Comparison of ENCODE assay signal across 1 cellular context in the genomic region with DNA sequence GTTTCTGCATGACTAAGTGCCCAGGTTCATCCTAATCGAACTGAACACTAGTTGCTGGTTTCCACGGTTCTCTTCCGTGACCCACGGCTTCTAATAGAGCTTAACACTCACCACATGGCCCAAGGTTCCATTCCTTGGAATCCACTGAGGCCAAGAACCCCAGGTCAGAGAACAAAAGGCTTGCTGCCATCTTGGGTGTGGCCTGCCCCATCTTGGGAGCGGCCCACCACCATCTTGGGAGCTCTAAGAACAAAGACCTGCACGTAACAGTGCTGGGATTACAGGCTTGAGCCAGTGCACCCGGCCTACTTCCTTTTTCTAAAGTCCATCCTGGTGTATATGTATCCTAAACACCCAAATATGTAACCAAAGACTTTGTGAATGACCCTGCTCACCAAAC.
TF ChIP-seq lines count a peak whose summit lies in the region.

No MANE protein-coding gene starts in this region.

TF ChIP-seq in GM12878, 131 proteins besides CTCF, POLR2A, EP300 and RAD21:
- 0 out of 2 replicates have a peak, but pooled peaks have one; percentile 51 for TF ChIP-seq YY1 (IDR thresholded peaks at IDR 0.05; ENCODE audit: low read depth, low read length)
- TF ChIP-seq, protein P1, sequence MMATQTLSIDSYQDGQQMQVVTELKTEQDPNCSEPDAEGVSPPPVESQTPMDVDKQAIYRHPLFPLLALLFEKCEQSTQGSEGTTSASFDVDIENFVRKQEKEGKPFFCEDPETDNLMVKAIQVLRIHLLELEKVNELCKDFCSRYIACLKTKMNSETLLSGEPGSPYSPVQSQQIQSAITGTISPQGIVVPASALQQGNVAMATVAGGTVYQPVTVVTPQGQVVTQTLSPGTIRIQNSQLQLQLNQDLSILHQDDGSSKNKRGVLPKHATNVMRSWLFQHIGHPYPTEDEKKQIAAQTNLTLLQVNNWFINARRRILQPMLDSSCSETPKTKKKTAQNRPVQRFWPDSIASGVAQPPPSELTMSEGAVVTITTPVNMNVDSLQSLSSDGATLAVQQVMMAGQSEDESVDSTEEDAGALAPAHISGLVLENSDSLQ (IDR thresholded peaks at IDR 0.05): no peak
